In the genomic region with DNA sequence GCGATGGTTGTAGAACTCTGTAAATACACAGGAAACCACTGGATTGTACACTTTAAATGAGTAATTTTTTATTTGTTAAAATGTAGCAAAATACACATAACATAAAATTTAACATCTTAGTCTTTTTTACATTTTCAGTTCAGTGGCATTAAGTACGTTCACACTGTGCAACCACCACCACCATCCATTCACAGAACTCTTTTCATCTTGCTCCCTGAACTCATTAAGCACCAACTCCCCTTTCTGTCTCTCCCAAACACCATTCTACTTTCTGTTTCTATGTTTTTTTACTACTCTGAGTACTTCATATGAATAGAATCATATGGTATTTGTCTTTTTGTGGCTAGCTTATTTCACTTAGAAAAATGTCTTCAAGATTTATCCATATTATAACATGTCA, we compare ENCODE assay signal across 23 cellular contexts.
"Had no signal": no experiment of that assay in that cellular context is flagged by ENCODE, and none has a peak within 500 bp of the region (broad histone marks: within the 10 kb centered on the region; RNA-seq: fewer than 3 reads in every experiment).

No MANE protein-coding gene starts in this region.

- DNase-seq: activated naive CD4-positive, alpha-beta T cell; activated T-cell treated with anti-CD3 and anti-CD28 coated beads, Interleukin-2, amount 50 U/mL, for 1 hour; effector CD8-positive, alpha-beta T cell; erythroblast; foreskin melanocyte; hippocampal formation; left ventricle myocardium inferior; occipital lobe; posterior cingulate gyrus; right lobe of liver; small intestine; stimulated activated CD4-positive, alpha-beta T cell treated with anti-CD3 and anti-CD28 coated beads, Interleukin-2, amount 100 ng/mL, for 24 hours; stimulated activated CD8-positive, alpha-beta memory T cell treated with anti-CD3 and anti-CD28 coated beads, Interleukin-4, amount 100 ng/mL, for 48 hours; stimulated activated naive B cell treated with anti-CD40 and anti-IgM and Interleukin-4, amounts not matched to agents 10 μg/mL and 1 μg/mL and 100 μg/mL, for 72 hours; T-cell; testis had no signal

- H3K27ac Mint-ChIP-seq: activated naive CD8-positive, alpha-beta T cell; activated T-helper 2 cell treated with anti-CD3 and anti-CD28 coated beads, Interferon-gamma antibody, Interleukin-2, Interleukin-4, amounts not matched to agents 10 μg/mL and 5 μg/mL and 100 μg/mL, durations not matched to agents 14 hours and 24 hours and 36 hours; stimulated activated naive B cell treated with anti-CD40 and anti-IgM and Interleukin-4, amounts not matched to agents 10 μg/mL and 1 μg/mL and 100 μg/mL, for 72 hours; T-cell; T-helper 2 cell treated with Interferon-gamma antibody and Interleukin-4, amounts not matched to agents 5 μg/mL and 100 μg/mL, for 36 hours had no signal

- H3K4me3 Mint-ChIP-seq: activated naive CD8-positive, alpha-beta T cell; stimulated activated naive B cell treated with anti-CD40 and anti-IgM and Interleukin-4, amounts not matched to agents 10 μg/mL and 1 μg/mL and 100 μg/mL, for 72 hours; T-cell; T-helper 2 cell treated with Interferon-gamma antibody and Interleukin-4, amounts not matched to agents 5 μg/mL and 100 μg/mL, for 36 hours; type B pancreatic cell had no signal

- ATAC-seq: activated CD4-positive, CD25-positive, alpha-beta regulatory T cell treated with anti-CD3 and anti-CD28 coated beads, Interleukin-2, amount 50 U/mL, for 24 hours; right lobe of liver; stimulated activated naive B cell treated with anti-CD40 and anti-IgM and Interleukin-4, amounts not matched to agents 10 μg/mL and 1 μg/mL and 100 μg/mL, for 72 hours; T-cell had no signal

- H3K36me3 ChIP-seq: cardiac muscle cell, left ventricle myocardium inferior, right lobe of liver had no signal

- H3K9me3 ChIP-seq: left ventricle myocardium inferior, right lobe of liver, testis had no signal

- H3K27me3 ChIP-seq: cardiac muscle cell, right lobe of liver, testis had no signal

- H3K4me3 ChIP-seq: cardiac muscle cell, left ventricle myocardium inferior, right lobe of liver, testis had no signal

- H3K27ac ChIP-seq: cardiac muscle cell, left ventricle myocardium inferior, right lobe of liver, testis, VCaP had no signal

- H3K9me3 Mint-ChIP-seq: activated T-helper 2 cell treated with anti-CD3 and anti-CD28 coated beads, Interferon-gamma antibody, Interleukin-2, Interleukin-4, amounts not matched to agents 10 μg/mL and 5 μg/mL and 100 μg/mL, durations not matched to agents 14 hours and 24 hours and 36 hours; stimulated activated naive B cell treated with anti-CD40 and anti-IgM and Interleukin-4, amounts not matched to agents 10 μg/mL and 1 μg/mL and 100 μg/mL, for 72 hours; T-cell; T-helper 2 cell treated with Interferon-gamma antibody and Interleukin-4, amounts not matched to agents 5 μg/mL and 100 μg/mL, for 36 hours; type B pancreatic cell had no signal

- H3K4me1 ChIP-seq: testis had no signal

- H3K36me3 Mint-ChIP-seq: activated naive CD8-positive, alpha-beta T cell; T-cell; type B pancreatic cell had no signal

- H3K27me3 Mint-ChIP-seq: activated naive CD8-positive, alpha-beta T cell; stimulated activated naive B cell treated with anti-CD40 and anti-IgM and Interleukin-4, amounts not matched to agents 10 μg/mL and 1 μg/mL and 100 μg/mL, for 72 hours; T-cell; type B pancreatic cell had no signal
